In the genomic region with DNA sequence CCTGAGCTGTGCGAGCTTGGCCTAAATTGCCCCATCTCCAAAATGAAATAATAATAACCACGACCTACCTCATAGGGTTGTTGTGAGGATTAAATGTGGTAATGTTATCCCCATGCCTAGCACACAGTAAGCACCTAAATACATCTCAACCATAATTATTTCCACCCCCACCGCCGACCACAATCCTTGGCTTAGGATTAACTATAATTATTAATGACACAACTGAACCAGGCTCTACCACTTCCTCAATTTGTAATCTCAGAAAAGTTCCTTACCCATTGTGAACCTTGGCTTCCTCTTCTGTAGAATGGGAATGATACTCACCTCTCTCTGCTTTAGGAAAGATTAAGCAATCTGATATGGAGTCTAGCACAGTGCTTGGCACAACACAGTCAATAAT, we compare ENCODE assay signal across 1 cellular context.
TF ChIP-seq lines count a peak whose summit lies in the region.

No MANE protein-coding gene starts in this region.

TF ChIP-seq in GM12878, 131 proteins besides CTCF, POLR2A, EP300 and RAD21:
- TF ChIP-seq, protein P1, sequence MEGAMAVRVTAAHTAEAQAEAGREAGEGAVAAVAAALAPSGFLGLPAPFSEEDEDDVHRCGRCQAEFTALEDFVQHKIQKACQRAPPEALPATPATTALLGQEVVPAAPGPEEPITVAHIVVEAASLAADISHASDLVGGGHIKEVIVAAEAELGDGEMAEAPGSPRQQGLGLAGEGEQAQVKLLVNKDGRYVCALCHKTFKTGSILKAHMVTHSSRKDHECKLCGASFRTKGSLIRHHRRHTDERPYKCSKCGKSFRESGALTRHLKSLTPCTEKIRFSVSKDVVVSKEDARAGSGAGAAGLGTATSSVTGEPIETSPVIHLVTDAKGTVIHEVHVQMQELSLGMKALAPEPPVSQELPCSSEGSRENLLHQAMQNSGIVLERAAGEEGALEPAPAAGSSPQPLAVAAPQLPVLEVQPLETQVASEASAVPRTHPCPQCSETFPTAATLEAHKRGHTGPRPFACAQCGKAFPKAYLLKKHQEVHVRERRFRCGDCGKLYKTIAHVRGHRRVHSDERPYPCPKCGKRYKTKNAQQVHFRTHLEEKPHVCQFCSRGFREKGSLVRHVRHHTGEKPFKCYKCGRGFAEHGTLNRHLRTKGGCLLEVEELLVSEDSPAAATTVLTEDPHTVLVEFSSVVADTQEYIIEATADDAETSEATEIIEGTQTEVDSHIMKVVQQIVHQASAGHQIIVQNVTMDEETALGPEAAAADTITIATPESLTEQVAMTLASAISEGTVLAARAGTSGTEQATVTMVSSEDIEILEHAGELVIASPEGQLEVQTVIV (IDR thresholded peaks at IDR 0.05; ENCODE audit: borderline replicate concordance, partially characterized antibody): no peak
- TF ChIP-seq, protein P2, sequence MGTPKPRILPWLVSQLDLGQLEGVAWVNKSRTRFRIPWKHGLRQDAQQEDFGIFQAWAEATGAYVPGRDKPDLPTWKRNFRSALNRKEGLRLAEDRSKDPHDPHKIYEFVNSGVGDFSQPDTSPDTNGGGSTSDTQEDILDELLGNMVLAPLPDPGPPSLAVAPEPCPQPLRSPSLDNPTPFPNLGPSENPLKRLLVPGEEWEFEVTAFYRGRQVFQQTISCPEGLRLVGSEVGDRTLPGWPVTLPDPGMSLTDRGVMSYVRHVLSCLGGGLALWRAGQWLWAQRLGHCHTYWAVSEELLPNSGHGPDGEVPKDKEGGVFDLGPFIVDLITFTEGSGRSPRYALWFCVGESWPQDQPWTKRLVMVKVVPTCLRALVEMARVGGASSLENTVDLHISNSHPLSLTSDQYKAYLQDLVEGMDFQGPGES (IDR thresholded peaks at IDR 0.05): no peak
- TF ChIP-seq NFYA (IDR thresholded peaks at IDR 0.05; ENCODE audit: borderline replicate concordance, low read depth, low read length) (no peak), RUNX3 (IDR thresholded peaks at IDR 0.05; ENCODE audit: low read length) (peak; percentile 20; the same call in 1 of the 2 replicates), CREB1 (IDR thresholded peaks at IDR 0.05; ENCODE audit: low read depth) (no peak), SMC3 (IDR thresholded peaks at IDR 0.05; ENCODE audit: borderline replicate concordance, low read length) (no peak), BRCA1 (IDR thresholded peaks at IDR 0.05; ENCODE audit: low read depth, low read length) (no peak), MEF2B (IDR thresholded peaks at IDR 0.05; ENCODE audit: partially characterized antibody, poor library complexity, severe bottlenecking) (no peak), ZNF217 (IDR thresholded peaks at IDR 0.05) (no peak), SMARCA5 (IDR thresholded peaks at IDR 0.05) (no peak), IKZF2 (IDR thresholded peaks at IDR 0.05) (0 out of 4 replicates have a peak, but pooled peaks have one; percentile 12 to 16), MYB (IDR thresholded peaks at IDR 0.05; ENCODE audit: borderline replicate concordance, low read depth, low read length) (no peak), IKZF1 (conservative IDR thresholded peaks at IDR 0.05) (0 out of 2 replicates have a peak, but pooled peaks have one; percentile 11), SPI1 (IDR thresholded peaks at IDR 0.05; ENCODE audit: borderline replicate concordance, insufficient read depth, low read depth, low read length) (peak; percentile 82), RCOR1 (conservative IDR thresholded peaks at IDR 0.05; ENCODE audit: low read depth, low read length) (no peak), TCF3 (IDR thresholded peaks at IDR 0.05; ENCODE audit: borderline replicate concordance, insufficient read depth, low read depth, low read length) (no peak), RB1 (IDR thresholded peaks at IDR 0.05; ENCODE audit: borderline replicate concordance) (no peak), POLR2AphosphoS5 (IDR thresholded peaks at IDR 0.05; ENCODE audit: low read length) (no peak), WRNIP1 (IDR thresholded peaks at IDR 0.05; ENCODE audit: borderline replicate concordance, low read depth, low read length) (no peak), MXI1 (IDR thresholded peaks at IDR 0.05; ENCODE audit: low read depth, low read length) (no peak), DPF2 (IDR thresholded peaks at IDR 0.05) (no peak), SIN3A (IDR thresholded peaks at IDR 0.05; ENCODE audit: low read depth, low read length) (no peak), PAX8 (IDR thresholded peaks at IDR 0.05) (no peak)
- TF ChIP-seq, protein P3, sequence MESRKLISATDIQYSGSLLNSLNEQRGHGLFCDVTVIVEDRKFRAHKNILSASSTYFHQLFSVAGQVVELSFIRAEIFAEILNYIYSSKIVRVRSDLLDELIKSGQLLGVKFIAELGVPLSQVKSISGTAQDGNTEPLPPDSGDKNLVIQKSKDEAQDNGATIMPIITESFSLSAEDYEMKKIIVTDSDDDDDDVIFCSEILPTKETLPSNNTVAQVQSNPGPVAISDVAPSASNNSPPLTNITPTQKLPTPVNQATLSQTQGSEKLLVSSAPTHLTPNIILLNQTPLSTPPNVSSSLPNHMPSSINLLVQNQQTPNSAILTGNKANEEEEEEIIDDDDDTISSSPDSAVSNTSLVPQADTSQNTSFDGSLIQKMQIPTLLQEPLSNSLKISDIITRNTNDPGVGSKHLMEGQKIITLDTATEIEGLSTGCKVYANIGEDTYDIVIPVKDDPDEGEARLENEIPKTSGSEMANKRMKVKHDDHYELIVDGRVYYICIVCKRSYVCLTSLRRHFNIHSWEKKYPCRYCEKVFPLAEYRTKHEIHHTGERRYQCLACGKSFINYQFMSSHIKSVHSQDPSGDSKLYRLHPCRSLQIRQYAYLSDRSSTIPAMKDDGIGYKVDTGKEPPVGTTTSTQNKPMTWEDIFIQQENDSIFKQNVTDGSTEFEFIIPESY (IDR thresholded peaks at IDR 0.05): no peak
- TF ChIP-seq, protein P4, sequence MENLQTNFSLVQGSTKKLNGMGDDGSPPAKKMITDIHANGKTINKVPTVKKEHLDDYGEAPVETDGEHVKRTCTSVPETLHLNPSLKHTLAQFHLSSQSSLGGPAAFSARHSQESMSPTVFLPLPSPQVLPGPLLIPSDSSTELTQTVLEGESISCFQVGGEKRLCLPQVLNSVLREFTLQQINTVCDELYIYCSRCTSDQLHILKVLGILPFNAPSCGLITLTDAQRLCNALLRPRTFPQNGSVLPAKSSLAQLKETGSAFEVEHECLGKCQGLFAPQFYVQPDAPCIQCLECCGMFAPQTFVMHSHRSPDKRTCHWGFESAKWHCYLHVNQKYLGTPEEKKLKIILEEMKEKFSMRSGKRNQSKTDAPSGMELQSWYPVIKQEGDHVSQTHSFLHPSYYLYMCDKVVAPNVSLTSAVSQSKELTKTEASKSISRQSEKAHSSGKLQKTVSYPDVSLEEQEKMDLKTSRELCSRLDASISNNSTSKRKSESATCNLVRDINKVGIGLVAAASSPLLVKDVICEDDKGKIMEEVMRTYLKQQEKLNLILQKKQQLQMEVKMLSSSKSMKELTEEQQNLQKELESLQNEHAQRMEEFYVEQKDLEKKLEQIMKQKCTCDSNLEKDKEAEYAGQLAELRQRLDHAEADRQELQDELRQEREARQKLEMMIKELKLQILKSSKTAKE (IDR thresholded peaks at IDR 0.05; ENCODE audit: low read depth, poor library complexity, severe bottlenecking): no peak
- TF ChIP-seq, protein P5, sequence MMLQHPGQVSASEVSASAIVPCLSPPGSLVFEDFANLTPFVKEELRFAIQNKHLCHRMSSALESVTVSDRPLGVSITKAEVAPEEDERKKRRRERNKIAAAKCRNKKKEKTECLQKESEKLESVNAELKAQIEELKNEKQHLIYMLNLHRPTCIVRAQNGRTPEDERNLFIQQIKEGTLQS (IDR thresholded peaks at IDR 0.05; ENCODE audit: borderline replicate concordance, extremely low read depth, low read depth, low read length): no peak
- TF ChIP-seq, protein P6, sequence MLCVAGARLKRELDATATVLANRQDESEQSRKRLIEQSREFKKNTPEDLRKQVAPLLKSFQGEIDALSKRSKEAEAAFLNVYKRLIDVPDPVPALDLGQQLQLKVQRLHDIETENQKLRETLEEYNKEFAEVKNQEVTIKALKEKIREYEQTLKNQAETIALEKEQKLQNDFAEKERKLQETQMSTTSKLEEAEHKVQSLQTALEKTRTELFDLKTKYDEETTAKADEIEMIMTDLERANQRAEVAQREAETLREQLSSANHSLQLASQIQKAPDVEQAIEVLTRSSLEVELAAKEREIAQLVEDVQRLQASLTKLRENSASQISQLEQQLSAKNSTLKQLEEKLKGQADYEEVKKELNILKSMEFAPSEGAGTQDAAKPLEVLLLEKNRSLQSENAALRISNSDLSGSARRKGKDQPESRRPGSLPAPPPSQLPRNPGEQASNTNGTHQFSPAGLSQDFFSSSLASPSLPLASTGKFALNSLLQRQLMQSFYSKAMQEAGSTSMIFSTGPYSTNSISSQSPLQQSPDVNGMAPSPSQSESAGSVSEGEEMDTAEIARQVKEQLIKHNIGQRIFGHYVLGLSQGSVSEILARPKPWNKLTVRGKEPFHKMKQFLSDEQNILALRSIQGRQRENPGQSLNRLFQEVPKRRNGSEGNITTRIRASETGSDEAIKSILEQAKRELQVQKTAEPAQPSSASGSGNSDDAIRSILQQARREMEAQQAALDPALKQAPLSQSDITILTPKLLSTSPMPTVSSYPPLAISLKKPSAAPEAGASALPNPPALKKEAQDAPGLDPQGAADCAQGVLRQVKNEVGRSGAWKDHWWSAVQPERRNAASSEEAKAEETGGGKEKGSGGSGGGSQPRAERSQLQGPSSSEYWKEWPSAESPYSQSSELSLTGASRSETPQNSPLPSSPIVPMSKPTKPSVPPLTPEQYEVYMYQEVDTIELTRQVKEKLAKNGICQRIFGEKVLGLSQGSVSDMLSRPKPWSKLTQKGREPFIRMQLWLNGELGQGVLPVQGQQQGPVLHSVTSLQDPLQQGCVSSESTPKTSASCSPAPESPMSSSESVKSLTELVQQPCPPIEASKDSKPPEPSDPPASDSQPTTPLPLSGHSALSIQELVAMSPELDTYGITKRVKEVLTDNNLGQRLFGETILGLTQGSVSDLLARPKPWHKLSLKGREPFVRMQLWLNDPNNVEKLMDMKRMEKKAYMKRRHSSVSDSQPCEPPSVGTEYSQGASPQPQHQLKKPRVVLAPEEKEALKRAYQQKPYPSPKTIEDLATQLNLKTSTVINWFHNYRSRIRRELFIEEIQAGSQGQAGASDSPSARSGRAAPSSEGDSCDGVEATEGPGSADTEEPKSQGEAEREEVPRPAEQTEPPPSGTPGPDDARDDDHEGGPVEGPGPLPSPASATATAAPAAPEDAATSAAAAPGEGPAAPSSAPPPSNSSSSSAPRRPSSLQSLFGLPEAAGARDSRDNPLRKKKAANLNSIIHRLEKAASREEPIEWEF (IDR thresholded peaks at IDR 0.05; ENCODE audit: insufficient replicate concordance, low read depth, low read length): no peak
- TF ChIP-seq, protein P7, sequence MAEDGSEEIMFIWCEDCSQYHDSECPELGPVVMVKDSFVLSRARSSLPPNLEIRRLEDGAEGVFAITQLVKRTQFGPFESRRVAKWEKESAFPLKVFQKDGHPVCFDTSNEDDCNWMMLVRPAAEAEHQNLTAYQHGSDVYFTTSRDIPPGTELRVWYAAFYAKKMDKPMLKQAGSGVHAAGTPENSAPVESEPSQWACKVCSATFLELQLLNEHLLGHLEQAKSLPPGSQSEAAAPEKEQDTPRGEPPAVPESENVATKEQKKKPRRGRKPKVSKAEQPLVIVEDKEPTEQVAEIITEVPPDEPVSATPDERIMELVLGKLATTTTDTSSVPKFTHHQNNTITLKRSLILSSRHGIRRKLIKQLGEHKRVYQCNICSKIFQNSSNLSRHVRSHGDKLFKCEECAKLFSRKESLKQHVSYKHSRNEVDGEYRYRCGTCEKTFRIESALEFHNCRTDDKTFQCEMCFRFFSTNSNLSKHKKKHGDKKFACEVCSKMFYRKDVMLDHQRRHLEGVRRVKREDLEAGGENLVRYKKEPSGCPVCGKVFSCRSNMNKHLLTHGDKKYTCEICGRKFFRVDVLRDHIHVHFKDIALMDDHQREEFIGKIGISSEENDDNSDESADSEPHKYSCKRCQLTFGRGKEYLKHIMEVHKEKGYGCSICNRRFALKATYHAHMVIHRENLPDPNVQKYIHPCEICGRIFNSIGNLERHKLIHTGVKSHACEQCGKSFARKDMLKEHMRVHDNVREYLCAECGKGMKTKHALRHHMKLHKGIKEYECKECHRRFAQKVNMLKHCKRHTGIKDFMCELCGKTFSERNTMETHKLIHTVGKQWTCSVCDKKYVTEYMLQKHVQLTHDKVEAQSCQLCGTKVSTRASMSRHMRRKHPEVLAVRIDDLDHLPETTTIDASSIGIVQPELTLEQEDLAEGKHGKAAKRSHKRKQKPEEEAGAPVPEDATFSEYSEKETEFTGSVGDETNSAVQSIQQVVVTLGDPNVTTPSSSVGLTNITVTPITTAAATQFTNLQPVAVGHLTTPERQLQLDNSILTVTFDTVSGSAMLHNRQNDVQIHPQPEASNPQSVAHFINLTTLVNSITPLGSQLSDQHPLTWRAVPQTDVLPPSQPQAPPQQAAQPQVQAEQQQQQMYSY (CRISPR knock-in tag; IDR thresholded peaks at IDR 0.05): no peak
- TF ChIP-seq, protein P8, sequence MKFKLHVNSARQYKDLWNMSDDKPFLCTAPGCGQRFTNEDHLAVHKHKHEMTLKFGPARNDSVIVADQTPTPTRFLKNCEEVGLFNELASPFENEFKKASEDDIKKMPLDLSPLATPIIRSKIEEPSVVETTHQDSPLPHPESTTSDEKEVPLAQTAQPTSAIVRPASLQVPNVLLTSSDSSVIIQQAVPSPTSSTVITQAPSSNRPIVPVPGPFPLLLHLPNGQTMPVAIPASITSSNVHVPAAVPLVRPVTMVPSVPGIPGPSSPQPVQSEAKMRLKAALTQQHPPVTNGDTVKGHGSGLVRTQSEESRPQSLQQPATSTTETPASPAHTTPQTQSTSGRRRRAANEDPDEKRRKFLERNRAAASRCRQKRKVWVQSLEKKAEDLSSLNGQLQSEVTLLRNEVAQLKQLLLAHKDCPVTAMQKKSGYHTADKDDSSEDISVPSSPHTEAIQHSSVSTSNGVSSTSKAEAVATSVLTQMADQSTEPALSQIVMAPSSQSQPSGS (IDR thresholded peaks at IDR 0.05; ENCODE audit: low read length): no peak
- TF ChIP-seq, protein P9, sequence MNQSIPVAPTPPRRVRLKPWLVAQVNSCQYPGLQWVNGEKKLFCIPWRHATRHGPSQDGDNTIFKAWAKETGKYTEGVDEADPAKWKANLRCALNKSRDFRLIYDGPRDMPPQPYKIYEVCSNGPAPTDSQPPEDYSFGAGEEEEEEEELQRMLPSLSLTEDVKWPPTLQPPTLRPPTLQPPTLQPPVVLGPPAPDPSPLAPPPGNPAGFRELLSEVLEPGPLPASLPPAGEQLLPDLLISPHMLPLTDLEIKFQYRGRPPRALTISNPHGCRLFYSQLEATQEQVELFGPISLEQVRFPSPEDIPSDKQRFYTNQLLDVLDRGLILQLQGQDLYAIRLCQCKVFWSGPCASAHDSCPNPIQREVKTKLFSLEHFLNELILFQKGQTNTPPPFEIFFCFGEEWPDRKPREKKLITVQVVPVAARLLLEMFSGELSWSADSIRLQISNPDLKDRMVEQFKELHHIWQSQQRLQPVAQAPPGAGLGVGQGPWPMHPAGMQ (IDR thresholded peaks at IDR 0.05; ENCODE audit: borderline replicate concordance): no peak
TF ChIP-seq in GM12878: peak in this region for 4.
